8 cellular contexts compared by ENCODE assay signal in genomic region chr17:1762906-1763829, GRCh38. TPM values are rescaled to one million over a fixed set of nuclear protein-coding genes. Genes with fewer than 3 reads are reported as not detected.
DNase-seq lines count a peak whose midpoint lies in the region; ATAC-seq and TF ChIP-seq lines count a peak whose summit lies in the region.

No MANE protein-coding gene starts in this region.

- no peaks in the 10 kb centered on the region for H3K4me1 ChIP-seq in rectal smooth muscle tissue (ENCODE audit: control insufficient read depth, insufficient read depth, low read length)

- H3K27ac ChIP-seq in rectal smooth muscle tissue (ENCODE audit: low read depth, low read length) = peak overlapping the region; percentile 70

- no peaks in the 10 kb centered on the region for H3K27me3 ChIP-seq in rectal smooth muscle tissue (ENCODE audit: control insufficient read depth, insufficient read depth, low read length)

- DNase-seq in NCI-H748 (lab: John Stamatoyannopoulos, UW; ENCODE audit: unreplicated experiment) (peak; percentile 49), NCI-H748 treated with DMSO at 0.1 percent for 48 hours (lab: John Stamatoyannopoulos, UW) (no peak), foreskin fibroblast (peak; percentile 81 to 93)
- DNase-seq in activated CD8-positive, alpha-beta T cell treated with anti-CD3 and anti-CD28 coated beads for 36 hours = peak; percentile 25

- H3K9ac ChIP-seq in rectal smooth muscle tissue (ENCODE audit: low read length) = peak overlapping the region; percentile 35

- H3K4me1 Mint-ChIP-seq in activated CD8-positive, alpha-beta T cell treated with anti-CD3 and anti-CD28 coated beads for 36 hours (ENCODE audit: low read depth) = peaks cover 37% of the 10 kb centered on the region

- intact Hi-C loops in activated CD8-positive, alpha-beta T cell treated with anti-CD3 and anti-CD28 coated beads for 36 hours (cut with micrococcal nuclease) = no loop called here

- no peaks in the 10 kb centered on the region for H3K36me3 ChIP-seq in rectal smooth muscle tissue (ENCODE audit: control insufficient read depth, insufficient read depth, low read length)

- no peak overlapping the region for H3K4me3 Mint-ChIP-seq in activated CD8-positive, alpha-beta T cell treated with anti-CD3 and anti-CD28 coated beads for 36 hours

- peaks cover 3% of the 10 kb centered on the region for H3K36me3 Mint-ChIP-seq in activated CD8-positive, alpha-beta T cell treated with anti-CD3 and anti-CD28 coated beads for 36 hours (ENCODE audit: low read depth)

- H3K27ac Mint-ChIP-seq in activated CD8-positive, alpha-beta T cell treated with anti-CD3 and anti-CD28 coated beads for 36 hours = peak overlapping the region; percentile 82

- ATAC-seq in activated CD8-positive, alpha-beta T cell treated with anti-CD3 and anti-CD28 coated beads for 36 hours = no peak
- ATAC-seq in HG03378 (IDR thresholded peaks at IDR 0.05; ENCODE audit: unreplicated experiment) = no peak
- no peak for ATAC-seq in GM18868 (IDR thresholded peaks at IDR 0.05; ENCODE audit: unreplicated experiment)
- ATAC-seq in HG03045 (IDR thresholded peaks at IDR 0.05; ENCODE audit: unreplicated experiment) = no peak

- no peaks in the 10 kb centered on the region for H3K27me3 Mint-ChIP-seq in activated CD8-positive, alpha-beta T cell treated with anti-CD3 and anti-CD28 coated beads for 36 hours

- CTCF ChIA-PET in activated CD8-positive, alpha-beta T cell treated with anti-CD3 and anti-CD28 coated beads for 36 hours (lab: Charles Lee) = interaction anchor here (0.7 to 1.8 kb wide), 4 partner anchors 31 to 119 kb away, joined by 3 to 8 read pairs (median 4); partner anchors contain the start of gene RILP

- POLR2A ChIA-PET in activated CD8-positive, alpha-beta T cell treated with anti-CD3 and anti-CD28 coated beads for 36 hours (lab: Charles Lee) = interaction anchor here (1.2 to 3.3 kb wide), 4 partner anchors 13 to 50 kb away, joined by 3 to 8 read pairs (median 4); no protein-coding TSS in a partner anchor

- no peak for TF ChIP-seq CTCF in activated CD8-positive, alpha-beta T cell treated with anti-CD3 and anti-CD28 coated beads for 36 hours (IDR thresholded peaks at IDR 0.05)
- TF ChIP-seq CTCF in foreskin fibroblast (IDR thresholded peaks at IDR 0.05; ENCODE audit: low read depth, low read length) = no peak

- H3K4me3 ChIP-seq in foreskin fibroblast (ENCODE audit: low read depth in 1 of 2, low read length in 2 of 2) (peak overlapping the region; percentile 54 to 72), rectal smooth muscle tissue (ENCODE audit: low read length) (peak overlapping the region; percentile 49)

- no peaks in the 10 kb centered on the region for H3K9me3 Mint-ChIP-seq in activated CD8-positive, alpha-beta T cell treated with anti-CD3 and anti-CD28 coated beads for 36 hours

RNA-seq across cellular contexts. Expression of gene SERPINF1, which starts 1.3 kb away (rescaled TPM):
- total RNA-seq in activated CD8-positive, alpha-beta T cell treated with anti-CD3 and anti-CD28 coated beads for 36 hours = 1 to 10 TPM; 6.8 to 6.9 TPM

RNA-seq across cellular contexts. Expression of gene SERPINF2, which starts 20.5 kb away (rescaled TPM):
- under 1 TPM; 0.11 to 0.18 TPM for total RNA-seq in activated CD8-positive, alpha-beta T cell treated with anti-CD3 and anti-CD28 coated beads for 36 hours

RNA-seq across cellular contexts. Expression of gene WDR81, which starts 38.7 kb away (rescaled TPM):
- total RNA-seq in activated CD8-positive, alpha-beta T cell treated with anti-CD3 and anti-CD28 coated beads for 36 hours = 1 to 10 TPM; 7.0 to 8.0 TPM

RNA-seq across cellular contexts. Expression of gene TLCD2, which starts 53.0 kb away (rescaled TPM):
- under 1 TPM; 0.07 to 0.09 TPM for total RNA-seq in activated CD8-positive, alpha-beta T cell treated with anti-CD3 and anti-CD28 coated beads for 36 hours
